ENCODE assay signal across 24 cellular contexts in genomic region chr11:36211735-36212430, GRCh38.
DNase-seq lines count a peak whose midpoint lies in the region; ATAC-seq, FAIRE-seq and TF ChIP-seq lines count a peak whose summit lies in the region.
"Had no signal": no experiment of that assay in that cellular context is flagged by ENCODE, and none has a peak within 500 bp of the region (broad histone marks: within the 10 kb centered on the region; RNA-seq: fewer than 3 reads in every experiment).

No MANE protein-coding gene starts in this region.

- DNase-seq in GM23338 (ENCODE audit: low spot score) (peak; percentile 42), NCI-H69 (lab: John Stamatoyannopoulos, UW) (peak; percentile 77), endodermal cell (peak; percentile 55), neural progenitor cell (ENCODE audit: low spot score) (peak; percentile 59), posterior vena cava (ENCODE audit: low spot score) (no peak), GM19239 (ENCODE audit: insufficient read length, low spot score) (no peak), esophagus muscularis mucosa (ENCODE audit: extremely low spot score) (no peak), HPDE6-E6E7 (ENCODE audit: extremely low spot score) (no peak)
- DNase-seq: activated CD4-positive, alpha-beta memory T cell treated with anti-CD3 and anti-CD28 coated beads for 36 hours; activated CD4-positive, CD25-positive, alpha-beta regulatory T cell treated with anti-CD3 and anti-CD28 coated beads, Interleukin-2, amount 50 U/mL, for 72 hours; activated CD8-positive, alpha-beta memory T cell treated with anti-CD3 and anti-CD28 coated beads, Interleukin-2, amount 50 U/mL, for 48 hours; activated naive CD4-positive, alpha-beta T cell treated with anti-CD3 and anti-CD28 coated beads, Interleukin-2, amount 50 U/mL, for 16 hours; amniotic stem cell; effector CD8-positive, alpha-beta T cell; mammary epithelial cell; NCI-H1417 treated with DMSO at 0.1 percent for 48 hours; NCI-H2107; stimulated activated naive CD4-positive, alpha-beta T cell treated with Interleukin-2 at 50 U/mL for 16 hours; thyroid gland had no signal

- FAIRE-seq in GM19239 (lab: Jason Lieb, UNC) = no peak
- FAIRE-seq: H54, TTC549 had no signal

- TF ChIP-seq POLR2A in esophagus muscularis mucosa (IDR thresholded peaks at IDR 0.05; ENCODE audit: low read depth) = no peak

- H3K9ac ChIP-seq in endodermal cell (ENCODE audit: extremely low read depth, low read length, poor library complexity, severe bottlenecking) = no peak overlapping the region
- H3K9ac ChIP-seq in neural progenitor cell = no peak overlapping the region
- H3K9ac ChIP-seq: KMS-11 had no signal

- H3K9me2 ChIP-seq in GM23338 (ENCODE audit: insufficient read depth) = no peaks in the 10 kb centered on the region

- 84 to 90% methylated on average over 6 to 8 of the region's 8 CpGs for WGBS in endodermal cell (ENCODE audit: insufficient coverage in 1 of 2, insufficient read length in 1 of 2), 2 experiments
- 93% methylated on average over 7 of the region's 8 CpGs for WGBS in esophagus muscularis mucosa

- no peak for TF ChIP-seq EP300 in esophagus muscularis mucosa (IDR thresholded peaks at IDR 0.05)

- H4K20me1 ChIP-seq in GM23338 (replicated peaks; ENCODE audit: insufficient read depth) (no peaks in the 10 kb centered on the region), neural progenitor cell (ENCODE audit: low read depth) (peaks cover 6% of the 10 kb centered on the region)

- no peak overlapping the region for H2AFZ ChIP-seq in GM23338
- no peak overlapping the region for H2AFZ ChIP-seq in neural progenitor cell (replicated peaks)

- H3K4me2 ChIP-seq in GM23338 (no peak overlapping the region), neural progenitor cell (peak overlapping the region; percentile 63)
- H3K4me2 ChIP-seq: KMS-11 had no signal

- H3K27me3 Mint-ChIP-seq in GM23338 (ENCODE audit: insufficient read depth, low read depth, poor library complexity) (peaks cover 2% of the 10 kb centered on the region), endodermal cell (ENCODE audit: insufficient read depth) (no peaks in the 10 kb centered on the region), neural progenitor cell (ENCODE audit: insufficient read depth, low read depth) (peaks cover 4% of the 10 kb centered on the region)

- H3K79me2 ChIP-seq in GM23338 (replicated peaks; ENCODE audit: insufficient read depth) = no peaks in the 10 kb centered on the region
- H3K79me2 ChIP-seq in neural progenitor cell (ENCODE audit: low read depth) = peaks cover 6% of the 10 kb centered on the region

- no peaks in the 10 kb centered on the region for H3F3A ChIP-seq in GM23338 (replicated peaks; ENCODE audit: low read depth)
- peaks cover 34% of the 10 kb centered on the region for H3F3A ChIP-seq in neural progenitor cell (ENCODE audit: low read depth)

- H3K4me3 ChIP-seq in GM23338 (no peak overlapping the region), endodermal cell (ENCODE audit: low read length) (no peak overlapping the region), neural progenitor cell (no peak overlapping the region), esophagus muscularis mucosa (no peak overlapping the region)
- H3K4me3 ChIP-seq: breast epithelium, thyroid gland had no signal

- H3K36me3 Mint-ChIP-seq in GM23338 (ENCODE audit: low read depth) (no peaks in the 10 kb centered on the region; the same call in 2 of the 3 replicates), endodermal cell (ENCODE audit: low read depth) (peaks cover 5% of the 10 kb centered on the region), neural progenitor cell (peaks cover 5% of the 10 kb centered on the region)
- H3K36me3 Mint-ChIP-seq: activated CD4-positive, alpha-beta memory T cell treated with anti-CD3 and anti-CD28 coated beads for 36 hours had no signal

- H3K4me1 ChIP-seq in GM23338 (ENCODE audit: insufficient read depth) (peaks cover 4% of the 10 kb centered on the region; the same call in 1 of the 2 replicates), endodermal cell (ENCODE audit: control insufficient read depth, insufficient read depth, low read length) (no peaks in the 10 kb centered on the region), neural progenitor cell (peaks cover 39% of the 10 kb centered on the region), esophagus muscularis mucosa (no peaks in the 10 kb centered on the region)
- H3K4me1 ChIP-seq: breast epithelium, thyroid gland had no signal

- TF ChIP-seq CTCF in GM23338 (conservative IDR thresholded peaks at IDR 0.05; ENCODE audit: low read depth in 2 of 2) (0 out of 4 replicates have a peak, but pooled peaks of 1 of the 2 experiments have one; percentile 13), endodermal cell (conservative IDR thresholded peaks at IDR 0.05) (peak; percentile 29), neural progenitor cell (IDR thresholded peaks at IDR 0.05) (peak; percentile 26), esophagus muscularis mucosa (IDR thresholded peaks at IDR 0.05) (no peak)

- H3K27ac ChIP-seq in GM23338 (ENCODE audit: low read depth) (no peak overlapping the region), endodermal cell (ENCODE audit: low read depth, low read length) (no peak overlapping the region), neural progenitor cell (peak overlapping the region; percentile 92), esophagus muscularis mucosa (replicated peaks in 1 of 4) (no peak overlapping the region)
- H3K27ac ChIP-seq: breast epithelium, KMS-11, thyroid gland had no signal

- no peak overlapping the region for H3K27ac Mint-ChIP-seq in GM23338
- no peak overlapping the region for H3K27ac Mint-ChIP-seq in endodermal cell
- H3K27ac Mint-ChIP-seq in neural progenitor cell = peak overlapping the region; percentile 85
- H3K27ac Mint-ChIP-seq: activated CD4-positive, alpha-beta memory T cell treated with anti-CD3 and anti-CD28 coated beads for 36 hours; activated T-helper 17 cell treated with anti-CD3 and anti-CD28 coated beads, Interleukin-2, amount 50 U/mL, for 72 hours had no signal

- no peak overlapping the region for H3K4me3 Mint-ChIP-seq in GM23338
- H3K4me3 Mint-ChIP-seq in endodermal cell = no peak overlapping the region
- no peak overlapping the region for H3K4me3 Mint-ChIP-seq in neural progenitor cell
- H3K4me3 Mint-ChIP-seq: activated CD4-positive, alpha-beta memory T cell treated with anti-CD3 and anti-CD28 coated beads for 36 hours; activated T-helper 17 cell treated with anti-CD3 and anti-CD28 coated beads, Interleukin-2, amount 50 U/mL, for 72 hours had no signal

- H3K9me3 Mint-ChIP-seq in GM23338 (no peaks in the 10 kb centered on the region), endodermal cell (no peaks in the 10 kb centered on the region), neural progenitor cell (no peaks in the 10 kb centered on the region)
- H3K9me3 Mint-ChIP-seq: activated CD4-positive, alpha-beta memory T cell treated with anti-CD3 and anti-CD28 coated beads for 36 hours; activated T-helper 17 cell treated with anti-CD3 and anti-CD28 coated beads, Interleukin-2, amount 50 U/mL, for 72 hours had no signal

- no peaks in the 10 kb centered on the region for H3K27me3 ChIP-seq in GM23338 (ENCODE audit: insufficient read depth)
- H3K27me3 ChIP-seq in endodermal cell (ENCODE audit: control insufficient read depth, insufficient read depth, low read length, poor library complexity, severe bottlenecking) = no peaks in the 10 kb centered on the region
- H3K27me3 ChIP-seq in neural progenitor cell = no peaks in the 10 kb centered on the region
- no peaks in the 10 kb centered on the region for H3K27me3 ChIP-seq in esophagus muscularis mucosa
- H3K27me3 ChIP-seq: breast epithelium, thyroid gland had no signal

- H3K4me1 Mint-ChIP-seq in GM23338 (peaks cover 19% of the 10 kb centered on the region), endodermal cell (no peaks in the 10 kb centered on the region), neural progenitor cell (peaks cover 41% of the 10 kb centered on the region)
- H3K4me1 Mint-ChIP-seq: activated T-helper 17 cell treated with anti-CD3 and anti-CD28 coated beads, Interleukin-2, amount 50 U/mL, for 72 hours had no signal

- ATAC-seq in GM23338 = peak; percentile 61
- ATAC-seq: activated T-helper 17 cell treated with anti-CD3 and anti-CD28 coated beads, Interleukin-2, amount 50 U/mL, for 72 hours had no signal

- H3K36me3 ChIP-seq in GM23338 (ENCODE audit: insufficient read depth) = no peaks in the 10 kb centered on the region
- H3K36me3 ChIP-seq in endodermal cell (ENCODE audit: control insufficient read depth, insufficient read depth, low read length) = no peaks in the 10 kb centered on the region
- H3K36me3 ChIP-seq in neural progenitor cell = no peaks in the 10 kb centered on the region
- H3K36me3 ChIP-seq in esophagus muscularis mucosa = no peaks in the 10 kb centered on the region
- H3K36me3 ChIP-seq: breast epithelium, thyroid gland had no signal

- no peaks in the 10 kb centered on the region for H3K9me3 ChIP-seq in endodermal cell (ENCODE audit: control insufficient read depth, low read length)
- H3K9me3 ChIP-seq in neural progenitor cell (ENCODE audit: low read depth) = no peaks in the 10 kb centered on the region
- no peaks in the 10 kb centered on the region for H3K9me3 ChIP-seq in esophagus muscularis mucosa
- H3K9me3 ChIP-seq: breast epithelium, thyroid gland had no signal

- intact Hi-C loops in posterior vena cava (cut with DNase I) = no loop called here
- intact Hi-C loops in esophagus muscularis mucosa (cut with DNase I) = no loop called here

TF ChIP-seq in GM23338, 12 proteins besides CTCF, POLR2A, EP300 and RAD21 (continues in another document):
- TF ChIP-seq STAT1 (IDR thresholded peaks at IDR 0.05; ENCODE audit: unreplicated experiment) = no peak

Comparison
In these comparisons a context has a peak if more than half of its experiments do, and no peak if none do; other contexts are left out.
1. DNase-seq: peak in GM23338 (single experiment), NCI-H69 (single experiment), endodermal cell (single experiment) and neural progenitor cell (single experiment); none in posterior vena cava (single experiment), GM19239 (single experiment), esophagus muscularis mucosa (single experiment) and HPDE6-E6E7 (single experiment).
2. CTCF ChIP-seq: peak in endodermal cell (single experiment) and neural progenitor cell (single experiment); none in esophagus muscularis mucosa (0 of 3).